In genomic region chr6:155485756-155486155, GRCh38 we compare ENCODE assay signal across 9 cellular contexts. TPM values are rescaled to one million over a fixed set of nuclear protein-coding genes. Genes with fewer than 3 reads are reported as not detected.
"Had no signal": no experiment of that assay in that cellular context is flagged by ENCODE, and none has a peak within 500 bp of the region (broad histone marks: within the 10 kb centered on the region; RNA-seq: fewer than 3 reads in every experiment).

No MANE protein-coding gene starts in this region.

- DNase-seq: H9, HCEC 1CT, KG1 had no signal

- FAIRE-seq: H1, H54, HTR-8/SVneo, K562 had no signal

- ATAC-seq: GM23338, K562 had no signal

- H3K4me3 ChIP-seq: GM23338, K562 had no signal

- H2AFZ ChIP-seq: GM23338 had no signal

- H3K4me2 ChIP-seq: GM23338 had no signal

RNA-seq across cellular contexts. Expression of gene NOX3, which starts 30.1 kb away (rescaled TPM):
- total RNA-seq: GM23338, H1, H9, HT-29, K562 had no signal
- polyA plus RNA-seq: GM23338, H1, K562 had no signal
